Comparison of ENCODE assay signal across 1 cellular context in the genomic region with DNA sequence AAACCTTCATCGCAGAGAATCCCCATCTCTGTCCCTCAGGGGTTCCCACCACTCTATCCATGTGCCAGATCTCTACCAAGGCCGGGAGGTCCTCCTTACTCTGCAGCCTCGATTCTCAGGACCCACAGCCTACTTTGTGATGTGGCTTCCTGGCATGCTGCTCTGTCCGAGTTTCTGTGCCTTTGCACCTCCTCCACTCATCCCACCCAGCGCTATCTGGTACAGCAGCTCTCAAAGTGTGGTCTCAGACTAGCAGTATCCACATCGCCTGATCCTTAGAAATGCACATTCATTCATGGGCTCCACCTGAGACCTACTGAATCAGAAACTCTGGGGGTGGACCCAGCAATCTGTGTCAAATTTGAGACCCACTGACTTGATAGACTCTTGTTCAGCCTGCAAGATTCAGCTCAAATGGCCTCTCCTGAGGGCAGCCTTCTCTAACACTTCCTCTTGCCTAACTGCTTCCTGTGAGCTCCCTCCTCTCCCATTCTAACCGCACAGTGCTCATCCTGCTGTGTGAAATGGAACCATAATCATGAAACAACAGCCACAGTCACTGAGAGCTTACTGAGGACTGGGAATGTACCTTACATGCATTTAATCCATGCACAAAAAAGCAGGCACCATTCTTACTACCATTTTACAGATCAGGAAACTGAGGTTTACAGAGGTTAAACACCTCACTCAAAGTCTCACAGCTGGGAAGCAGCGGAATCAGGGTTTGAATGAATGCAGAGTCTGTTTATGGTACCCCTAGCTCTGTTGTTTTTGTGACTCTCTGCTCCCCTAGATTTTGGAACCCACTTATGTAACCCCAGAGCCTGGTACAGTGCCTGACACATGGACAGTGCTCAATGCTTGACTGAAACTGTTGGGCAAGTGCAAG.
TF ChIP-seq lines count a peak whose summit lies in the region.

No MANE protein-coding gene starts in this region.

TF ChIP-seq in GM23338, 12 proteins besides CTCF, POLR2A, EP300 and RAD21 (continued from another document):
- TF ChIP-seq, protein P1, sequence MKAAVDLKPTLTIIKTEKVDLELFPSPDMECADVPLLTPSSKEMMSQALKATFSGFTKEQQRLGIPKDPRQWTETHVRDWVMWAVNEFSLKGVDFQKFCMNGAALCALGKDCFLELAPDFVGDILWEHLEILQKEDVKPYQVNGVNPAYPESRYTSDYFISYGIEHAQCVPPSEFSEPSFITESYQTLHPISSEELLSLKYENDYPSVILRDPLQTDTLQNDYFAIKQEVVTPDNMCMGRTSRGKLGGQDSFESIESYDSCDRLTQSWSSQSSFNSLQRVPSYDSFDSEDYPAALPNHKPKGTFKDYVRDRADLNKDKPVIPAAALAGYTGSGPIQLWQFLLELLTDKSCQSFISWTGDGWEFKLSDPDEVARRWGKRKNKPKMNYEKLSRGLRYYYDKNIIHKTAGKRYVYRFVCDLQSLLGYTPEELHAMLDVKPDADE (IDR thresholded peaks at IDR 0.05) = no peak
- TF ChIP-seq, protein P2, sequence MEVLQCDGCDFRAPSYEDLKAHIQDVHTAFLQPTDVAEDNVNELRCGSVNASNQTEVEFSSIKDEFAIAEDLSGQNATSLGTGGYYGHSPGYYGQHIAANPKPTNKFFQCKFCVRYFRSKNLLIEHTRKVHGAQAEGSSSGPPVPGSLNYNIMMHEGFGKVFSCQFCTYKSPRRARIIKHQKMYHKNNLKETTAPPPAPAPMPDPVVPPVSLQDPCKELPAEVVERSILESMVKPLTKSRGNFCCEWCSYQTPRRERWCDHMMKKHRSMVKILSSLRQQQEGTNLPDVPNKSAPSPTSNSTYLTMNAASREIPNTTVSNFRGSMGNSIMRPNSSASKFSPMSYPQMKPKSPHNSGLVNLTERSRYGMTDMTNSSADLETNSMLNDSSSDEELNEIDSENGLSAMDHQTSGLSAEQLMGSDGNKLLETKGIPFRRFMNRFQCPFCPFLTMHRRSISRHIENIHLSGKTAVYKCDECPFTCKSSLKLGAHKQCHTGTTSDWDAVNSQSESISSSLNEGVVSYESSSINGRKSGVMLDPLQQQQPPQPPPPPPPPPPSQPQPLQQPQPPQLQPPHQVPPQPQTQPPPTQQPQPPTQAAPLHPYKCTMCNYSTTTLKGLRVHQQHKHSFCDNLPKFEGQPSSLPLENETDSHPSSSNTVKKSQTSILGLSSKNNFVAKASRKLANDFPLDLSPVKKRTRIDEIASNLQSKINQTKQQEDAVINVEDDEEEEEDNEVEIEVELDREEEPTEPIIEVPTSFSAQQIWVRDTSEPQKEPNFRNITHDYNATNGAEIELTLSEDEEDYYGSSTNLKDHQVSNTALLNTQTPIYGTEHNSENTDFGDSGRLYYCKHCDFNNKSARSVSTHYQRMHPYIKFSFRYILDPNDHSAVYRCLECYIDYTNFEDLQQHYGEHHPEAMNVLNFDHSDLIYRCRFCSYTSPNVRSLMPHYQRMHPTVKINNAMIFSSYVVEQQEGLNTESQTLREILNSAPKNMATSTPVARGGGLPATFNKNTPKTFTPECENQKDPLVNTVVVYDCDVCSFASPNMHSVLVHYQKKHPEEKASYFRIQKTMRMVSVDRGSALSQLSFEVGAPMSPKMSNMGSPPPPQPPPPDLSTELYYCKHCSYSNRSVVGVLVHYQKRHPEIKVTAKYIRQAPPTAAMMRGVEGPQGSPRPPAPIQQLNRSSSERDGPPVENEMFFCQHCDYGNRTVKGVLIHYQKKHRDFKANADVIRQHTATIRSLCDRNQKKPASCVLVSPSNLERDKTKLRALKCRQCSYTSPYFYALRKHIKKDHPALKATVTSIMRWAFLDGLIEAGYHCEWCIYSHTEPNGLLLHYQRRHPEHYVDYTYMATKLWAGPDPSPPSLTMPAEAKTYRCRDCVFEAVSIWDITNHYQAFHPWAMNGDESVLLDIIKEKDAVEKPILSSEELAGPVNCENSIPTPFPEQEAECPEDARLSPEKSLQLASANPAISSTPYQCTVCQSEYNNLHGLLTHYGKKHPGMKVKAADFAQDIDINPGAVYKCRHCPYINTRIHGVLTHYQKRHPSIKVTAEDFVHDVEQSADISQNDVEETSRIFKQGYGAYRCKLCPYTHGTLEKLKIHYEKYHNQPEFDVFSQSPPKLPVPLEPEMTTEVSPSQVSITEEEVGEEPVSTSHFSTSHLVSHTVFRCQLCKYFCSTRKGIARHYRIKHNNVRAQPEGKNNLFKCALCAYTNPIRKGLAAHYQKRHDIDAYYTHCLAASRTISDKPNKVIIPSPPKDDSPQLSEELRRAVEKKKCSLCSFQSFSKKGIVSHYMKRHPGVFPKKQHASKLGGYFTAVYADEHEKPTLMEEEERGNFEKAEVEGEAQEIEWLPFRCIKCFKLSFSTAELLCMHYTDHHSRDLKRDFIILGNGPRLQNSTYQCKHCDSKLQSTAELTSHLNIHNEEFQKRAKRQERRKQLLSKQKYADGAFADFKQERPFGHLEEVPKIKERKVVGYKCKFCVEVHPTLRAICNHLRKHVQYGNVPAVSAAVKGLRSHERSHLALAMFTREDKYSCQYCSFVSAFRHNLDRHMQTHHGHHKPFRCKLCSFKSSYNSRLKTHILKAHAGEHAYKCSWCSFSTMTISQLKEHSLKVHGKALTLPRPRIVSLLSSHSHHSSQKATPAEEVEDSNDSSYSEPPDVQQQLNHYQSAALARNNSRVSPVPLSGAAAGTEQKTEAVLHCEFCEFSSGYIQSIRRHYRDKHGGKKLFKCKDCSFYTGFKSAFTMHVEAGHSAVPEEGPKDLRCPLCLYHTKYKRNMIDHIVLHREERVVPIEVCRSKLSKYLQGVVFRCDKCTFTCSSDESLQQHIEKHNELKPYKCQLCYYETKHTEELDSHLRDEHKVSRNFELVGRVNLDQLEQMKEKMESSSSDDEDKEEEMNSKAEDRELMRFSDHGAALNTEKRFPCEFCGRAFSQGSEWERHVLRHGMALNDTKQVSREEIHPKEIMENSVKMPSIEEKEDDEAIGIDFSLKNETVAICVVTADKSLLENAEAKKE (CRISPR knock-in tag; IDR thresholded peaks at IDR 0.05) = no peak
- TF ChIP-seq STAT1 (IDR thresholded peaks at IDR 0.05; ENCODE audit: unreplicated experiment) (no peak), CREB1 (CRISPR knock-in tag; IDR thresholded peaks at IDR 0.05; ENCODE audit: low read depth) (no peak), EZH2phosphoT487 (IDR thresholded peaks at IDR 0.05; ENCODE audit: unreplicated experiment) (no peak), EZH2 (IDR thresholded peaks at IDR 0.05; ENCODE audit: low read depth, unreplicated experiment) (no peak), JUNB (IDR thresholded peaks at IDR 0.05; ENCODE audit: unreplicated experiment) (no peak)
TF ChIP-seq in GM23338: peak in this region for 0.
